ENCODE assay signal across 28 cellular contexts in the genomic region with DNA sequence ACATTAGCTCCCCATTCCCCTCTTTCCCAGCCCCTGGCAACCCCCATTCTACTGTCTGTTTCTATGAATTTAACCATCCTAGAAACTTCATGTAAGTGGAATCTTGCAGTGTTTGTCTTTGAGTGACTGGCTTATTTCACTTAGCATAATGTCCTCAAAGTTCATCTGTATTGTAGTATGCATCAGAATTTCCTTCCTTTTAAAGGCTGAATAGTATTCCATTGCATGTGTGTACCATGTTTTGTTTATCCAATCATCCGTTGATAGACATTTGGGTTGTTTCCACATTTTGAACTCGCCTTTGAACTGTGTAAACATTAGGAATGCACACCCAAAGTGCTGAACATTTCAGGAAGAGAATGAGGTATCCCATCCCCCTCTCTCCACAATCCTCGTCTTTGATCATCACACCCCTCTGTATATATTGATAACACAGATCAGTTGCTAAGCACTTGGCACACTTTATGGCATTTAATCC. TPM values are rescaled to one million over a fixed set of nuclear protein-coding genes. Genes with fewer than 3 reads are reported as not detected.
"Had no signal": no experiment of that assay in that cellular context is flagged by ENCODE, and none has a peak within 500 bp of the region (broad histone marks: within the 10 kb centered on the region; RNA-seq: fewer than 3 reads in every experiment).

No MANE protein-coding gene starts in this region.

- H3K4me2 ChIP-seq: KMS-11, PC-9 had no signal

- DNase-seq: Karpas-422, MM.1S, MV-4-11, NCI-H1092, NCI-H1105, NCI-H1417 treated with DMSO at 0.1 percent for 48 hours, NCI-H1436 treated with DMSO at 0.1 percent for 48 hours, NCI-H1694 treated with DMSO at 0.1 percent for 48 hours, NCI-H187 treated with DMSO at 0.1 percent for 48 hours, NCI-H2029, NCI-H2081, NCI-H2227 treated with DMSO at 0.1 percent for 48 hours, NCI-H345, NCI-H446, NCI-H524 treated with DMSO at 0.1 percent for 48 hours, NCI-H526 treated with DMSO at 0.1 percent for 48 hours, NCI-H774, PC-9, SHP77, SIG-M5, SJCRH30 had no signal

- H3K9ac ChIP-seq: KMS-11 had no signal

- H3K27me3 ChIP-seq: SJCRH30 had no signal

- H3K36me3 ChIP-seq: SJCRH30 had no signal

- H3K4me3 ChIP-seq: PC-9, SJCRH30, SK-N-MC had no signal

- H3K9me3 ChIP-seq: SJCRH30 had no signal

- H3K27ac ChIP-seq: KMS-11, PC-9, RWPE1, SJCRH30, SK-N-MC had no signal

- H2AFZ ChIP-seq: PC-9 had no signal

- FAIRE-seq: RCC 7860 had no signal

- ATAC-seq: Panc1, Right ventricle myocardium inferior, SK-N-SH treated with all-trans-retinoic acid at 6 μM for 48 hours had no signal

RNA-seq across cellular contexts. Expression of a gene that starts 56.4 kb away (rescaled TPM):
- total RNA-seq: Right ventricle myocardium inferior had no signal
